13 cellular contexts compared by ENCODE assay signal in genomic region chr1:33045814-33046213, GRCh38. TPM values are rescaled to one million over a fixed set of nuclear protein-coding genes. Genes with fewer than 3 reads are reported as not detected.
DNase-seq lines count a peak whose midpoint lies in the region; ATAC-seq, FAIRE-seq and TF ChIP-seq lines count a peak whose summit lies in the region.
"Had no signal": no experiment of that assay in that cellular context is flagged by ENCODE, and none has a peak within 500 bp of the region (broad histone marks: within the 10 kb centered on the region; RNA-seq: fewer than 3 reads in every experiment).

No MANE protein-coding gene starts in this region.

- H3K4me3 Mint-ChIP-seq in CD4-positive, alpha-beta T cell: no peak overlapping the region
- peak overlapping the region; percentile 30 for H3K4me3 Mint-ChIP-seq in T-helper 2 cell treated with Interferon-gamma antibody and Interleukin-4, amounts not matched to agents 5 μg/mL and 100 μg/mL, for 36 hours

- no peak for TF ChIP-seq CTCF in CD4-positive, alpha-beta T cell (IDR thresholded peaks at IDR 0.05)
- TF ChIP-seq CTCF in kidney (IDR thresholded peaks at IDR 0.05; ENCODE audit: borderline replicate concordance, extremely low read depth, insufficient read depth): no peak

- no peaks in the 10 kb centered on the region for H3K27me3 ChIP-seq in CD4-positive, alpha-beta T cell (ENCODE audit: control insufficient read depth, insufficient read depth, low read length)
- H3K27me3 ChIP-seq: BE2C had no signal

- no peak overlapping the region for H3K27ac Mint-ChIP-seq in CD4-positive, alpha-beta T cell
- peak overlapping the region; percentile 36 for H3K27ac Mint-ChIP-seq in T-helper 2 cell treated with Interferon-gamma antibody and Interleukin-4, amounts not matched to agents 5 μg/mL and 100 μg/mL, for 36 hours

- CTCF ChIA-PET in CD4-positive, alpha-beta T cell (lab: Charles Lee): no interaction called here

- intact Hi-C loops in CD4-positive, alpha-beta T cell (cut with DNase I, micrococcal nuclease): no loop called here
- intact Hi-C loops in kidney (cut with DNase I): no loop called here

- no peak overlapping the region for H3K4me3 ChIP-seq in Jurkat, Clone E6-1 (ENCODE audit: low read length)
- H3K4me3 ChIP-seq in kidney (ENCODE audit: low read length in 2 of 2): peak overlapping the region; percentile 13 to 31
- H3K4me3 ChIP-seq: PC-9 had no signal

- no peaks in the 10 kb centered on the region for H3K4me1 Mint-ChIP-seq in CD4-positive, alpha-beta T cell (ENCODE audit: low read depth)
- H3K4me1 Mint-ChIP-seq in T-helper 2 cell treated with Interferon-gamma antibody and Interleukin-4, amounts not matched to agents 5 μg/mL and 100 μg/mL, for 36 hours (ENCODE audit: low read depth): peaks cover 26% of the 10 kb centered on the region

- H3K9me3 ChIP-seq in CD4-positive, alpha-beta T cell (ENCODE audit: control insufficient read depth, low read length): no peaks in the 10 kb centered on the region
- no peaks in the 10 kb centered on the region for H3K9me3 ChIP-seq in kidney (ENCODE audit: control insufficient read depth in 1 of 2, low read length in 2 of 2)
- H3K9me3 ChIP-seq: BE2C had no signal

- FAIRE-seq in kidney (lab: Jason Lieb, UNC) (no peak), urothelium cell line (lab: Jason Lieb, UNC) (no peak)
- FAIRE-seq: keratinocyte had no signal

- H3K27me3 Mint-ChIP-seq in CD4-positive, alpha-beta T cell: peaks cover 14% of the 10 kb centered on the region
- no peaks in the 10 kb centered on the region for H3K27me3 Mint-ChIP-seq in T-helper 2 cell treated with Interferon-gamma antibody and Interleukin-4, amounts not matched to agents 5 μg/mL and 100 μg/mL, for 36 hours (ENCODE audit: low read depth)

- ATAC-seq in CD4-positive, alpha-beta T cell (ENCODE audit: poor library complexity): peak; percentile 52
- ATAC-seq in GM19351 (IDR thresholded peaks at IDR 0.05; ENCODE audit: unreplicated experiment): no peak

- no peaks in the 10 kb centered on the region for H3K36me3 Mint-ChIP-seq in CD4-positive, alpha-beta T cell (ENCODE audit: low read depth)
- no peaks in the 10 kb centered on the region for H3K36me3 Mint-ChIP-seq in T-helper 2 cell treated with Interferon-gamma antibody and Interleukin-4, amounts not matched to agents 5 μg/mL and 100 μg/mL, for 36 hours (ENCODE audit: low read depth)

- peaks cover 3 to 6% of the 10 kb centered on the region in 2 donors for H3K4me1 ChIP-seq in kidney (ENCODE audit: control insufficient read depth in 1 of 2, insufficient read depth in 1 of 2, low read depth in 1 of 2, low read length in 2 of 2)
- H3K4me1 ChIP-seq: BE2C had no signal

- H3K9me3 Mint-ChIP-seq in CD4-positive, alpha-beta T cell: no peaks in the 10 kb centered on the region
- no peaks in the 10 kb centered on the region for H3K9me3 Mint-ChIP-seq in T-helper 2 cell treated with Interferon-gamma antibody and Interleukin-4, amounts not matched to agents 5 μg/mL and 100 μg/mL, for 36 hours

- no peaks in the 10 kb centered on the region for H3K36me3 ChIP-seq in kidney (ENCODE audit: control insufficient read depth in 1 of 2, insufficient read depth in 2 of 2, low read length in 2 of 2)
- H3K36me3 ChIP-seq: BE2C had no signal

- POLR2A ChIA-PET in CD4-positive, alpha-beta T cell (lab: Charles Lee): no interaction called here

- no peak overlapping the region for H3K9ac ChIP-seq in kidney (ENCODE audit: low read length in 2 of 2)

- no peak overlapping the region for H3K27ac ChIP-seq in CD4-positive, alpha-beta T cell (ENCODE audit: low read depth, low read length)
- no peak overlapping the region for H3K27ac ChIP-seq in kidney (ENCODE audit: low read depth in 2 of 2, low read length in 2 of 2)
- H3K27ac ChIP-seq: PC-9 had no signal

- no peak for DNase-seq in CD4-positive, alpha-beta T cell
- DNase-seq in Jurkat, Clone E6-1 (ENCODE audit: low read depth, low spot score): peak; percentile 63
- DNase-seq in T-helper 2 cell treated with Interferon-gamma antibody and Interleukin-4, amounts not matched to agents 5 μg/mL and 100 μg/mL, for 36 hours (ENCODE audit: low spot score): no peak
- DNase-seq in kidney (no peak), globus pallidus (ENCODE audit: low spot score) (no peak), DMS 273 (lab: John Stamatoyannopoulos, UW; ENCODE audit: unreplicated experiment) (no peak), urothelium cell line (ENCODE audit: low spot score) (no peak)
- DNase-seq: NCI-H2029 treated with DMSO at 0.1 percent for 48 hours, PC-9, T1000 had no signal

RNA-seq across cellular contexts. Expression of gene AK2, which starts 9.1 kb away (rescaled TPM):
- 10 to 100 TPM; 25.6 to 30.4 TPM for total RNA-seq in CD4-positive, alpha-beta T cell
- 345 TPM for polyA plus RNA-seq in Jurkat, Clone E6-1 (2012; ENCODE audit: insufficient read depth, insufficient read length)
- 172 TPM for total RNA-seq in kidney
- polyA plus RNA-seq in kidney (ENCODE audit: insufficient read depth, low read depth, low replicate concordance): 334 TPM

RNA-seq across cellular contexts. Expression of gene AZIN2, which starts 35.1 kb away (rescaled TPM):
- total RNA-seq in CD4-positive, alpha-beta T cell: 1 to 10 TPM; 4.6 to 4.9 TPM
- polyA plus RNA-seq in Jurkat, Clone E6-1 (2012; ENCODE audit: insufficient read depth, insufficient read length): 8.0 TPM
- total RNA-seq in kidney: 4.9 TPM
- 7.5 TPM for polyA plus RNA-seq in kidney (ENCODE audit: insufficient read depth, low read depth, low replicate concordance)
